Comparison of ENCODE assay signal across 8 cellular contexts in genomic region chr2:224909885-224910517, GRCh38.
DNase-seq lines count a peak whose midpoint lies in the region; ATAC-seq and TF ChIP-seq lines count a peak whose summit lies in the region.

No MANE protein-coding gene starts in this region.

- peaks cover 8 to 57% (median 31%) of the 10 kb centered on the region in 6 donors for H3K4me1 ChIP-seq in spleen

- WGBS in spleen, 5 donors = 19 to 56% (median 29%) methylated on average over 5 of the region's 5 CpGs

- no peak for TF ChIP-seq POLR2A in spleen (IDR thresholded peaks at IDR 0.05)

- ATAC-seq in GM21423 (IDR thresholded peaks at IDR 0.05; ENCODE audit: unreplicated experiment) = peak; percentile 85
- no peak for ATAC-seq in HG02970 (IDR thresholded peaks at IDR 0.05; ENCODE audit: low FRiP score, unreplicated experiment)

- H3K27me3 ChIP-seq in spleen (replicated peaks in 1 of 7) = no peaks in the 10 kb centered on the region

- DNase-seq in Ammon's horn (ENCODE audit: low spot score) = peak; percentile 58
- peak; percentile 20 for DNase-seq in NCI-H1417 treated with DMSO at 0.1 percent for 48 hours (lab: John Stamatoyannopoulos, UW)
- peak; percentile 86 for DNase-seq in amniotic epithelial cell (ENCODE audit: low read depth)
- peak; percentile 46 for DNase-seq in iPS-NIHi11 (ENCODE audit: low spot score)
- no peak for DNase-seq in spleen
- no peak for DNase-seq in GF-D8 (lab: John Stamatoyannopoulos, UW)

- H3K4me3 ChIP-seq in spleen = no peak overlapping the region

- no peak for TF ChIP-seq CTCF in spleen (IDR thresholded peaks at IDR 0.05 in 8 of 11, conservative IDR thresholded peaks at IDR 0.05 in 3 of 11)

- peak overlapping the region in 7 of 8 donors; percentile 11 to 77 (median 63) for H3K27ac ChIP-seq in spleen

- intact Hi-C loops in spleen (cut with DNase I; ENCODE audit: low total_unique reads) = no loop called here

- no peaks in the 10 kb centered on the region for H3K9me3 ChIP-seq in spleen

- peaks cover 0 to 48% (median 0%) of the 10 kb centered on the region in 6 donors for H3K36me3 ChIP-seq in spleen

Comparison
In these comparisons a context has a peak if more than half of its experiments do, and no peak if none do; other contexts are left out.
1. DNase-seq: peak in Ammon's horn (single experiment), NCI-H1417 treated with DMSO at 0.1 percent for 48 hours (single experiment), amniotic epithelial cell (single experiment) and iPS-NIHi11 (single experiment); none in spleen (single experiment) and GF-D8 (single experiment).